ENCODE assay signal across 8 cellular contexts in the genomic region with DNA sequence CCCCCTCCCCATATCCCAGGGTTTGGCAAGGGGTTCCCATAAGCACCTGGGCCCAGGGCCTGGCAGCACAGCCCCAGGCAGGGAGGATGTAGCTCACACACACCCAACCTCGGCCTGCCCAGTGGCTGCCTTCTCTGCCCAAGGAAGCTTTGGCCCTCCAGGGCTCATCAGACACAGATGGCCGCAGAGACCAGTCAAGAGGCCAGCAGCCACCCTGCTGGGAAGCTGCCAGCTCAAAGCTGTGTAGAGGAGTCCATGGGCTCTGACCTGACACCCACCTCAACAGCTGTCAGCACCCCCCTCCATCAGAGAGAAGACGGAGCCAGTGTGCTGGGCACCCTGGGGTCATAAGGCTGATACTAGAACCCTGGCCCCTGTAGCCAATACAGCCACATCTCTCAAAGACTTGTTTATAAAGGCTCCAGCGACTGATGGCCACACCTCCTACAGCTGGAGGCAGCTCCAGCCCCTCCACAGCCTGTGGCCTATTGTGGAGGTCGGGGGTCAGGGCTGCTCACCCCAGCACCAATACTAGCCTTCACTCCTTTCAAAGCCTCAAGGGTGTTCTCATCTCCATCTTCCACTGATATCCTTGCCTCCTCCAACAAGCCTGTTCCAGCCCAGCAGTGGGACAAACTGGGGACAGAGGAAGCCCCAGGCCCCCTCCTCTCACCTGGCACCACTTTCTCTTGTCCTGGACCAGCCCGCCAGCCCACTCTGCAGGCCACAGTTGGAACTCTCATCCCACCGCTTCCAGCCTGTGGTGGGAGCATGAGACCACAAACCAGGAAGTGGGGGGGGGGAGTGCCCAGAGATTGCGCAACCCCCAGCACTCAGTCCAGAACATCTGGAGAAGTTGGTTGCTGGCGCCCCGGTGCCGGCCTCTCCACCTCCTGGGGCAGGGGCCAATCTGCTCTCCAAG. TPM values are rescaled to one million over a fixed set of nuclear protein-coding genes. Genes with fewer than 3 reads are reported as not detected.
DNase-seq lines count a peak whose midpoint lies in the region; ATAC-seq and TF ChIP-seq lines count a peak whose summit lies in the region.

No MANE protein-coding gene starts in this region.

- H3K27ac ChIP-seq in HUES48 (ENCODE audit: low read depth, low read length) (peak overlapping the region; percentile 43), skin epidermis (peak overlapping the region in 18 of 21 experiments; percentile 3 to 97 (median 92))

- peaks cover 10% of the 10 kb centered on the region for H3K36me3 ChIP-seq in BJ (ENCODE audit: control insufficient read depth, insufficient read depth, low read length)
- peaks cover 8% of the 10 kb centered on the region for H3K36me3 ChIP-seq in HUES48 (ENCODE audit: control insufficient read depth, insufficient read depth, low read length)

- peaks cover 57% of the 10 kb centered on the region for H3K4me1 ChIP-seq in HUES48 (ENCODE audit: control insufficient read depth, insufficient read depth, low read length)

- no peaks in the 10 kb centered on the region for H3K9me3 Mint-ChIP-seq in activated CD8-positive, alpha-beta T cell treated with anti-CD3 and anti-CD28 coated beads, Interleukin-2, amount 10 ng/mL, durations not matched to agents 7 days and 5 days (ENCODE audit: insufficient read depth)

- ATAC-seq in activated CD8-positive, alpha-beta T cell treated with anti-CD3 and anti-CD28 coated beads, Interleukin-2, amount 10 ng/mL, durations not matched to agents 7 days and 5 days, result no peak
- peak; percentile 34 for ATAC-seq in left ventricle myocardium superior

- no peak overlapping the region for H3K27ac Mint-ChIP-seq in activated CD8-positive, alpha-beta T cell treated with anti-CD3 and anti-CD28 coated beads, Interleukin-2, amount 10 ng/mL, durations not matched to agents 7 days and 5 days

- CTCF ChIA-PET in BJ (lab: Yijun Ruan, JAX), result interaction anchor here (0.9 to 21.0 kb wide), 5 partner anchors 10 to 105 kb away, joined by 3 to 544 read pairs (median 5); partner anchors contain the start of gene HBQ1
- CTCF ChIA-PET in activated CD8-positive, alpha-beta T cell treated with anti-CD3 and anti-CD28 coated beads, Interleukin-2, amount 10 ng/mL, durations not matched to agents 7 days and 5 days (lab: Charles Lee), result interaction anchor here (2.7 to 5.7 kb wide), 3 partner anchors 11 to 31 kb away, joined by 8 to 35 read pairs (median 31); no protein-coding TSS in a partner anchor

- H3K4me3 Mint-ChIP-seq in activated CD8-positive, alpha-beta T cell treated with anti-CD3 and anti-CD28 coated beads, Interleukin-2, amount 10 ng/mL, durations not matched to agents 7 days and 5 days, result peak overlapping the region; percentile 67

- peaks cover 10% of the 10 kb centered on the region for H3K36me3 Mint-ChIP-seq in activated CD8-positive, alpha-beta T cell treated with anti-CD3 and anti-CD28 coated beads, Interleukin-2, amount 10 ng/mL, durations not matched to agents 7 days and 5 days (ENCODE audit: low read depth)

- H3K9ac ChIP-seq in HUES48 (ENCODE audit: low read depth, low read length), result no peak overlapping the region

- POLR2A ChIA-PET in BJ (lab: Charles Lee), result interaction anchor here (0.6 kb wide), 1 partner anchor 73 kb away, joined by 4 read pairs; no protein-coding TSS in a partner anchor
- POLR2A ChIA-PET in activated CD8-positive, alpha-beta T cell treated with anti-CD3 and anti-CD28 coated beads, Interleukin-2, amount 10 ng/mL, durations not matched to agents 7 days and 5 days (lab: Charles Lee), result interaction anchor here (1.0 to 1.2 kb wide), 2 partner anchors 9 kb away, joined by 3 to 7 read pairs; no protein-coding TSS in a partner anchor

- peaks cover 31% of the 10 kb centered on the region for H3K4me1 Mint-ChIP-seq in activated CD8-positive, alpha-beta T cell treated with anti-CD3 and anti-CD28 coated beads, Interleukin-2, amount 10 ng/mL, durations not matched to agents 7 days and 5 days (ENCODE audit: low read depth)

- TF ChIP-seq CTCF in BJ (IDR thresholded peaks at IDR 0.05; ENCODE audit: insufficient read depth, low read depth, low read length), result peak; percentile 61

- H3K4me3 ChIP-seq in BJ (ENCODE audit: low read depth, low read length) (no peak overlapping the region), HUES48 (ENCODE audit: low read depth, low read length) (no peak overlapping the region), skin epidermis (no peak overlapping the region)

- intact Hi-C loops in left ventricle myocardium superior (cut with micrococcal nuclease), result no loop called here

- H3K27me3 ChIP-seq in BJ (ENCODE audit: control insufficient read depth, insufficient read depth, low read length) (no peaks in the 10 kb centered on the region), HUES48 (ENCODE audit: control insufficient read depth, insufficient read depth, low read length) (no peaks in the 10 kb centered on the region)

- H3K27me3 Mint-ChIP-seq in activated CD8-positive, alpha-beta T cell treated with anti-CD3 and anti-CD28 coated beads, Interleukin-2, amount 10 ng/mL, durations not matched to agents 7 days and 5 days (ENCODE audit: low read depth), result peaks cover 22% of the 10 kb centered on the region

- DNase-seq in BJ (ENCODE audit: low read depth), result no peak
- DNase-seq in activated CD8-positive, alpha-beta T cell treated with anti-CD3 and anti-CD28 coated beads, Interleukin-2, amount 10 ng/mL, durations not matched to agents 7 days and 5 days, result no peak
- peak; percentile 87 for DNase-seq in left ventricle myocardium superior
- DNase-seq in NCI-H345 treated with DMSO at 0.1 percent for 48 hours (lab: John Stamatoyannopoulos, UW; ENCODE audit: unreplicated experiment), result no peak
- DNase-seq in NK-92 treated with Interleukin-12 subunit alpha and Interleukin-12 subunit beta, amount 100 ng/mL, for 24 hours (lab: John Stamatoyannopoulos, UW), result no peak
- DNase-seq in NCI-H524 treated with DMSO at 0.1 percent for 48 hours (lab: John Stamatoyannopoulos, UW), result no peak

- no peaks in the 10 kb centered on the region for H3K9me3 ChIP-seq in HUES48 (ENCODE audit: control insufficient read depth, insufficient read depth, low read length)

RNA-seq across cellular contexts. Expression of gene MPG, which starts 2.2 kb away (rescaled TPM):
- polyA plus RNA-seq in BJ (2011; rRNA removed), result 73.3 and 117 TPM in 2 replicates
- polyA minus RNA-seq in BJ (2011; rRNA and poly(A)+ RNA removed), result 28.2 and 41.2 TPM in 2 replicates
- total RNA-seq in activated CD8-positive, alpha-beta T cell treated with anti-CD3 and anti-CD28 coated beads, Interleukin-2, amount 10 ng/mL, durations not matched to agents 7 days and 5 days, result 10 to 100 TPM; 48.6 to 49.3 TPM
- total RNA-seq in left ventricle myocardium superior, result 31.2 TPM

RNA-seq across cellular contexts. Expression of gene RHBDF1, which starts 3.4 kb away (rescaled TPM):
- 47.9 and 94.2 TPM in 2 replicates for polyA plus RNA-seq in BJ (2011; rRNA removed)
- polyA minus RNA-seq in BJ (2011; rRNA and poly(A)+ RNA removed), result 34.3 and 37.8 TPM in 2 replicates
- total RNA-seq in activated CD8-positive, alpha-beta T cell treated with anti-CD3 and anti-CD28 coated beads, Interleukin-2, amount 10 ng/mL, durations not matched to agents 7 days and 5 days, result under 1 TPM in 1 of 2 experiments, not detected in 1; 0.40 TPM
- total RNA-seq in left ventricle myocardium superior, result 20.0 TPM

RNA-seq across cellular contexts. Expression of gene SNRNP25, which starts 22.2 kb away (rescaled TPM):
- 23.6 and 34.6 TPM in 2 replicates for polyA plus RNA-seq in BJ (2011; rRNA removed)
- polyA minus RNA-seq in BJ (2011; rRNA and poly(A)+ RNA removed), result 5.1 and 5.4 TPM in 2 replicates
- total RNA-seq in activated CD8-positive, alpha-beta T cell treated with anti-CD3 and anti-CD28 coated beads, Interleukin-2, amount 10 ng/mL, durations not matched to agents 7 days and 5 days, result 10 to 100 TPM; 62.3 to 63.2 TPM
- 72.8 TPM for total RNA-seq in left ventricle myocardium superior

RNA-seq across cellular contexts. Expression of gene POLR3K, which starts 22.4 kb away (rescaled TPM):
- 14.3 and 14.6 TPM in 2 replicates for polyA plus RNA-seq in BJ (2011; rRNA removed)
- polyA minus RNA-seq in BJ (2011; rRNA and poly(A)+ RNA removed), result 5.6 and 10.1 TPM in 2 replicates
- total RNA-seq in activated CD8-positive, alpha-beta T cell treated with anti-CD3 and anti-CD28 coated beads, Interleukin-2, amount 10 ng/mL, durations not matched to agents 7 days and 5 days, result 10 to 100 TPM; 47.7 to 48.2 TPM
- 12.9 TPM for total RNA-seq in left ventricle myocardium superior

Comparison
In these comparisons a context has a peak if more than half of its experiments do, and no peak if none do; other contexts are left out.
1. RNA of gene RHBDF1, which starts 3.4 kb away (total RNA-seq): 20.0 TPM in left ventricle myocardium superior (single experiment); 0.40 TPM in activated CD8-positive, alpha-beta T cell treated with anti-CD3 and anti-CD28 coated beads, Interleukin-2, amount 10 ng/mL, durations not matched to agents 7 days and 5 days; every median in the first group is over 10 times any median in the second.